Comparison of ENCODE assay signal across 13 cellular contexts in the genomic region with DNA sequence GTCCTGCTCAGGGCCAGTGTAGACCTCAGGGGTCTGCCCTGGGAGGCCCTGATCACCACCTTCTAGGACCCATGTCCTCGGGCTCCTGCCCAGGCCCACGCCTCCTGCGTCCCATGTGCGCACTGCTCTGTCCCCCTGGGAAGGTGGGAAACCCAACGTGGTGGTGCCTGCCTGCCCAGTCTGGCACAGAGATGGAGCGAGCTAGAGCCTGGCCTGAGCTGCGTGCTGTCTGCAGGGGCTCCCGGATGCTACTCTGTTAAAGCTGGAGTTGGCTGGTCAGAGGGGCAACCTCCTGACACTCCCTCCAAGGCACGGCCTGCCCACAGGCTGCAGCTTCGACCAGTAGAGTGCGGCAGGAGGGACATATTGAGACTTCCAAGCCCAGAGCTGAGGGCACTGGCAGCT.
DNase-seq lines count a peak whose midpoint lies in the region; ATAC-seq and TF ChIP-seq lines count a peak whose summit lies in the region.
"Had no signal": no experiment of that assay in that cellular context is flagged by ENCODE, and none has a peak within 500 bp of the region (broad histone marks: within the 10 kb centered on the region; RNA-seq: fewer than 3 reads in every experiment).

No MANE protein-coding gene starts in this region.

- H3K4me2 ChIP-seq in neural cell (ENCODE audit: low read length): no peak overlapping the region

- H3K9me3 ChIP-seq in neural cell (ENCODE audit: low read length) (no peaks in the 10 kb centered on the region), testis (no peaks in the 10 kb centered on the region)
- H3K9me3 ChIP-seq: MG63 had no signal

- intact Hi-C loops in testis (cut with DNase I; ENCODE audit: low total_unique reads): no loop called here
- intact Hi-C loops in activated naive CD4-positive, alpha-beta T cell treated with anti-CD3 and anti-CD28 coated beads for 36 hours (cut with micrococcal nuclease): loop anchor here (10.0 kb wide), 1 partner anchor 366 kb away; no protein-coding TSS in a partner anchor

- H2AFZ ChIP-seq in neural cell (ENCODE audit: low read depth, low read length): no peak overlapping the region

- TF ChIP-seq CTCF in neural cell (IDR thresholded peaks at IDR 0.05; ENCODE audit: poor library complexity, severe bottlenecking) (no peak), testis (IDR thresholded peaks at IDR 0.05) (no peak)

- peaks cover 17% of the 10 kb centered on the region for H3K36me3 Mint-ChIP-seq in activated CD8-positive, alpha-beta memory T cell treated with anti-CD3 and anti-CD28 coated beads, Interleukin-2, amount 10 ng/mL, durations not matched to agents 7 days and 5 days
- H3K36me3 Mint-ChIP-seq in activated naive CD4-positive, alpha-beta T cell treated with anti-CD3 and anti-CD28 coated beads for 36 hours (ENCODE audit: low read depth): no peaks in the 10 kb centered on the region

- TF ChIP-seq RAD21 in neural cell (conservative IDR thresholded peaks at IDR 0.05): no peak

- H3K79me2 ChIP-seq in neural cell (replicated peaks; ENCODE audit: insufficient read depth, low read length): no peaks in the 10 kb centered on the region

- no peak overlapping the region for H3K9ac ChIP-seq in neural cell (ENCODE audit: low read length)

- no peak overlapping the region for H3K27ac Mint-ChIP-seq in activated CD8-positive, alpha-beta memory T cell treated with anti-CD3 and anti-CD28 coated beads, Interleukin-2, amount 10 ng/mL, durations not matched to agents 7 days and 5 days
- H3K27ac Mint-ChIP-seq in activated naive CD4-positive, alpha-beta T cell treated with anti-CD3 and anti-CD28 coated beads for 36 hours: no peak overlapping the region

- no peaks in the 10 kb centered on the region for H3K9me2 ChIP-seq in neural cell (ENCODE audit: insufficient read depth, low read length)

- peaks cover 15% of the 10 kb centered on the region for H3K9me3 Mint-ChIP-seq in activated CD8-positive, alpha-beta memory T cell treated with anti-CD3 and anti-CD28 coated beads, Interleukin-2, amount 10 ng/mL, durations not matched to agents 7 days and 5 days (ENCODE audit: low read depth)
- H3K9me3 Mint-ChIP-seq in activated naive CD4-positive, alpha-beta T cell treated with anti-CD3 and anti-CD28 coated beads for 36 hours: peaks cover 15% of the 10 kb centered on the region

- 79 to 87% methylated on average over 2 to 11 of the region's 11 CpGs for WGBS in testis, 2 donors

- H3K27me3 ChIP-seq in H7 (ENCODE audit: control insufficient read depth, insufficient read depth, low read length): no peaks in the 10 kb centered on the region; the same call in 1 of the 2 replicates
- H3K27me3 ChIP-seq in neural cell (ENCODE audit: insufficient read depth, low read depth, low read length): no peaks in the 10 kb centered on the region
- no peaks in the 10 kb centered on the region for H3K27me3 ChIP-seq in testis
- H3K27me3 ChIP-seq: MG63 had no signal

- H3K4me3 Mint-ChIP-seq in activated CD8-positive, alpha-beta memory T cell treated with anti-CD3 and anti-CD28 coated beads, Interleukin-2, amount 10 ng/mL, durations not matched to agents 7 days and 5 days: no peak overlapping the region
- H3K4me3 Mint-ChIP-seq in activated naive CD4-positive, alpha-beta T cell treated with anti-CD3 and anti-CD28 coated beads for 36 hours: no peak overlapping the region

- no peak for ATAC-seq in activated CD8-positive, alpha-beta memory T cell treated with anti-CD3 and anti-CD28 coated beads, Interleukin-2, amount 10 ng/mL, durations not matched to agents 7 days and 5 days

- TF ChIP-seq POLR2A in testis (IDR thresholded peaks at IDR 0.05): no peak

- no peak overlapping the region for H3K4me3 ChIP-seq in H7 (ENCODE audit: insufficient read depth, low read depth, low read length)
- no peak overlapping the region for H3K4me3 ChIP-seq in neural cell (ENCODE audit: low read length)
- no peak overlapping the region for H3K4me3 ChIP-seq in testis
- H3K4me3 ChIP-seq: MG63 had no signal

- DNase-seq in H7 (peak; percentile 47), testis (peak; percentile 0), putamen (ENCODE audit: low spot score) (no peak), HCEC 1CT (no peak)
- peak; percentile 29 for DNase-seq in activated CD8-positive, alpha-beta memory T cell treated with anti-CD3 and anti-CD28 coated beads, Interleukin-2, amount 10 ng/mL, durations not matched to agents 7 days and 5 days
- no peak for DNase-seq in activated naive CD4-positive, alpha-beta T cell treated with anti-CD3 and anti-CD28 coated beads for 36 hours
- DNase-seq: MG63, NCI-H1105, NCI-H1930, NCI-H2171, NCI-H774, SHP77 had no signal

- peak overlapping the region; percentile 34 for H3K27ac ChIP-seq in neural cell (ENCODE audit: low read length)
- H3K27ac ChIP-seq in testis: no peak overlapping the region

- no peak for TF ChIP-seq EP300 in neural cell (conservative IDR thresholded peaks at IDR 0.05; ENCODE audit: poor library complexity, severe bottlenecking)

- H3F3A ChIP-seq in neural cell (ENCODE audit: insufficient read depth, low read length, poor library complexity, severe bottlenecking): no peaks in the 10 kb centered on the region

- H3K36me3 ChIP-seq in H7 (replicated peaks; ENCODE audit: control insufficient read depth, insufficient read depth, low read length): no peaks in the 10 kb centered on the region
- H3K36me3 ChIP-seq in neural cell (ENCODE audit: insufficient read depth, low read length): no peaks in the 10 kb centered on the region
- no peaks in the 10 kb centered on the region for H3K36me3 ChIP-seq in testis (ENCODE audit: low read depth, missing control alignments)
- H3K36me3 ChIP-seq: MG63 had no signal

- peaks cover 68% of the 10 kb centered on the region for H3K27me3 Mint-ChIP-seq in activated CD8-positive, alpha-beta memory T cell treated with anti-CD3 and anti-CD28 coated beads, Interleukin-2, amount 10 ng/mL, durations not matched to agents 7 days and 5 days
- no peaks in the 10 kb centered on the region for H3K27me3 Mint-ChIP-seq in activated naive CD4-positive, alpha-beta T cell treated with anti-CD3 and anti-CD28 coated beads for 36 hours (ENCODE audit: low read depth)

- no peaks in the 10 kb centered on the region for H4K20me1 ChIP-seq in neural cell (ENCODE audit: insufficient read depth)

- no peaks in the 10 kb centered on the region for H3K4me1 ChIP-seq in testis

- CTCF ChIA-PET in activated CD8-positive, alpha-beta memory T cell treated with anti-CD3 and anti-CD28 coated beads, Interleukin-2, amount 10 ng/mL, durations not matched to agents 7 days and 5 days (lab: Charles Lee): no interaction called here
- CTCF ChIA-PET in activated naive CD4-positive, alpha-beta T cell treated with anti-CD3 and anti-CD28 coated beads for 36 hours (lab: Charles Lee): no interaction called here

- H3K4me1 Mint-ChIP-seq in activated CD8-positive, alpha-beta memory T cell treated with anti-CD3 and anti-CD28 coated beads, Interleukin-2, amount 10 ng/mL, durations not matched to agents 7 days and 5 days: peaks cover 8% of the 10 kb centered on the region
- peaks cover 9% of the 10 kb centered on the region for H3K4me1 Mint-ChIP-seq in activated naive CD4-positive, alpha-beta T cell treated with anti-CD3 and anti-CD28 coated beads for 36 hours (ENCODE audit: low read depth)

TF ChIP-seq in neural cell, 6 proteins besides CTCF, POLR2A, EP300 and RAD21:
- no peak for TF ChIP-seq SMC3 (conservative IDR thresholded peaks at IDR 0.05; ENCODE audit: poor library complexity)
- TF ChIP-seq EZH2 (IDR thresholded peaks at IDR 0.05; ENCODE audit: borderline replicate concordance, insufficient read depth, low read length, poor library complexity, severe bottlenecking): no peak
- no peak for TF ChIP-seq TAF1 (IDR thresholded peaks at IDR 0.05; ENCODE audit: low read depth)
- no peak for TF ChIP-seq REST (IDR thresholded peaks at IDR 0.05; ENCODE audit: borderline replicate concordance)
- no peak for TF ChIP-seq POLR2AphosphoS5 (IDR thresholded peaks at IDR 0.05)
- no peak for TF ChIP-seq MXI1 (conservative IDR thresholded peaks at IDR 0.05; ENCODE audit: poor library complexity, severe bottlenecking)

Comparison
In these comparisons a context has a peak if more than half of its experiments do, and no peak if none do; other contexts are left out.
1. DNase-seq: peak in H7 (single experiment), activated CD8-positive, alpha-beta memory T cell treated with anti-CD3 and anti-CD28 coated beads, Interleukin-2, amount 10 ng/mL, durations not matched to agents 7 days and 5 days (single experiment) and testis (single experiment); none in putamen (single experiment), activated naive CD4-positive, alpha-beta T cell treated with anti-CD3 and anti-CD28 coated beads for 36 hours (single experiment) and HCEC 1CT (single experiment).